In the genomic region with DNA sequence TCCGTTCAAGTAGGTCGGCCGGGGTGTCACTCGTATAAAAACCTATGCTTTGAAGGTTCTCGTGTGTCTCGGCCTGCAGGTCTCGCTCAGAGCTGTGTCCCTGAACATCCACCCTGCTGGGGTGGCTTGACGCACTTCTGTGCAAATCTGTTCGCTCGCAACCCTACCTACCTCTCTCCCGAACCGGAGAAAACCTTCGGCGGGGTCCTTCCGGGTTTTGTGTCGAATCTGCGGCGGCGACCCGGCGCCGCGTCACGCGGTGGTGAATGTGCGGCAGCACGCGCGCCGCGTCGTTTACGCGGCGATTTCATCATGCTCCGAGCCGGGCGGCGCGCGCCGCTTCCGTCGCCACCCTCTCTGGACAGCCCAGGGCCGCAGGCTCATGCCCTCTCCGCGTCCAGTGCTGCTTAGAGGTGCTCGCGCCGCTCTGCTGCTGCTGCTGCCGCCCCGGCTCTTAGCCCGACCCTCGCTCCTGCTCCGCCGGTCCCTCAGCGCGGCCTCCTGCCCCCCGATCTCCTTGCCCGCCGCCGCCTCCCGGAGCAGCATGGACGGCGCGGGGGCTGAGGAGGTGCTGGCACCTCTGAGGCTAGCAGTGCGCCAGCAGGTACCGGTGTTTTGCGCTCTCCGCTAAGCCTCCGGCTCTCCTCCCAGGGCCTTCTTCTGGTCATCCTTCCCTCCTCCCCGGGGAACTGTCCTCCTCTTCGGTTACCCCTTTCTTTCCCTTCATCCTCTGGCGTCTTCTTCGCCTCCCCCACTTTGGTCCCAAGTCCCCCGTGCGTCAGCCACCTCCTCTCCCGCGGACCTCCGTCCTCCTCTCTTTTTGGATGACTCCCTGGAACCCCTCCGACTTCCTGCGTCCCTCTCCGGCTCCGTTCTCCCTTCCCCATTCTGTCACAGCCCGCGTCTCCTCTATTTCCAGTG, we compare ENCODE assay signal across 8 cellular contexts. TPM values are rescaled to one million over a fixed set of nuclear protein-coding genes. Genes with fewer than 3 reads are reported as not detected.
A peak's percentile ranks its signal among the peaks of the same experiment; 100 is the strongest.
DNase-seq lines count a peak whose midpoint lies in the region; ATAC-seq, FAIRE-seq and TF ChIP-seq lines count a peak whose summit lies in the region.

TSS of gene GARS1 (plus strand) at position 339 of the 921 bp plus-strand sequence. CDS start at position 383, 44 bp downstream.

- no peaks in the 10 kb centered on the region for H3K27me3 ChIP-seq in pancreas
- H3K27me3 ChIP-seq in thyroid gland: no peaks in the 10 kb centered on the region

- WGBS in pancreas, 2 donors: 0% methylated on average over 85 to 86 of the region's 86 CpGs
- 0% methylated on average over 30 to 34 of the region's 86 CpGs for WGBS in thyroid gland, 2 donors

- peaks cover 12 to 18% (median 14%) of the 10 kb centered on the region in 3 donors for H3K4me1 ChIP-seq in pancreas
- H3K4me1 ChIP-seq in thyroid gland: peaks cover 15 to 18% of the 10 kb centered on the region in 2 donors

- peak; percentile 54 to 90 for TF ChIP-seq POLR2A in thyroid gland (IDR thresholded peaks at IDR 0.05)

- peak within 1 kb of the TSS; percentile 92 to 96 (median 94) for H3K27ac ChIP-seq in pancreas
- H3K27ac ChIP-seq in thyroid gland: peak within 1 kb of the TSS; percentile 88 to 98 (median 92)

- H3K36me3 ChIP-seq in pancreas (no peaks in the 10 kb centered on the region), thyroid gland (peaks cover 0 to 4% of the 10 kb centered on the region in 2 donors)

- ATAC-seq in HG02759 (IDR thresholded peaks at IDR 0.05; ENCODE audit: unreplicated experiment) (peak; percentile 94), Right ventricle myocardium inferior (peak; percentile 98), pancreas (peak; percentile 92 to 97 (median 96))

- intact Hi-C loops in Right ventricle myocardium inferior (cut with DNase I): no loop called here
- intact Hi-C loops in pancreas (cut with DNase I): no loop called here
- intact Hi-C loops in thyroid gland (cut with DNase I): no loop called here

- DNase-seq in NCI-H128 (lab: John Stamatoyannopoulos, UW; ENCODE audit: unreplicated experiment) (peak; percentile 69), SW 1271 (lab: John Stamatoyannopoulos, UW) (peak; percentile 61 to 78), Right ventricle myocardium inferior (ENCODE audit: missing footprints) (peak; percentile 97), pancreas (peak; percentile 84 to 95 (median 90)), thyroid gland (peak; percentile 90 to 91)
- DNase-seq in activated naive CD8-positive, alpha-beta T cell treated with anti-CD3 and anti-CD28 coated beads, Interleukin-2, amount 50 U/mL, for 16 hours (ENCODE audit: low read depth, low spot score): peak; percentile 78

- no peak for FAIRE-seq in pancreas (lab: Jason Lieb, UNC)

- TF ChIP-seq CTCF in GM12875 (IDR thresholded peaks at IDR 0.05; ENCODE audit: borderline replicate concordance, insufficient read depth, low read depth, low read length) (no peak), pancreas (IDR thresholded peaks at IDR 0.05) (no peak), thyroid gland (IDR thresholded peaks at IDR 0.05) (peak in 1 of 6 experiments; percentile 13)

- no peaks in the 10 kb centered on the region for H3K9me3 ChIP-seq in pancreas
- no peaks in the 10 kb centered on the region for H3K9me3 ChIP-seq in thyroid gland

- H3K4me3 ChIP-seq in GM12875 (ENCODE audit: low read depth, low read length) (peak within 1 kb of the TSS; percentile 74), pancreas (peak within 1 kb of the TSS; percentile 79 to 98 (median 95)), thyroid gland (replicated peaks in 1 of 3) (peak within 1 kb of the TSS; percentile 26 to 90 (median 89))

RNA-seq across cellular contexts. Expression of gene GARS1, which starts in this region (rescaled TPM):
- total RNA-seq in Right ventricle myocardium inferior: 32.3 TPM
- total RNA-seq in pancreas: 100 to 1,000 TPM in 1 of 6 donors, 10 to 100 TPM in 5; 34.0 to 191 (median 39.7) TPM
- 10 to 100 TPM; 45.1 to 56.8 TPM for polyA plus RNA-seq in pancreas
- total RNA-seq in thyroid gland: 10 to 100 TPM; 59.7 to 79.2 (median 72.9) TPM

Comparison
In these comparisons a context has a peak if more than half of its experiments do, and no peak if none do; other contexts are left out.
1. Peak in every context shown above with its lines: DNase-seq, ATAC-seq, H3K4me3 ChIP-seq and H3K27ac ChIP-seq.